Comparison of ENCODE assay signal across 37 cellular contexts in genomic region chr4:155849042-155849441, GRCh38. TPM values are rescaled to one million over a fixed set of nuclear protein-coding genes. Genes with fewer than 3 reads are reported as not detected.
"Had no signal": no experiment of that assay in that cellular context is flagged by ENCODE, and none has a peak within 500 bp of the region (broad histone marks: within the 10 kb centered on the region; RNA-seq: fewer than 3 reads in every experiment).

No MANE protein-coding gene starts in this region.

- H3K4me1 ChIP-seq: adrenal gland, body of pancreas, breast epithelium had no signal

- H3K4me3 ChIP-seq: adrenal gland, body of pancreas, breast epithelium had no signal

- H3K27me3 ChIP-seq: adrenal gland, body of pancreas, brain microvascular endothelial cell, breast epithelium had no signal

- ATAC-seq: activated CD8-positive, alpha-beta T cell treated with anti-CD3 and anti-CD28 coated beads for 36 hours; activated naive CD4-positive, alpha-beta T cell treated with anti-CD3 and anti-CD28 coated beads, Interleukin-2, amount 50 U/mL, for 72 hours; activated T-cell treated with anti-CD3 and anti-CD28 coated beads, Interleukin-2, amount 50 U/mL, for 4 hours; activated T-cell treated with anti-CD3 and anti-CD28 coated beads, Interleukin-2, amount 50 U/mL, for 72 hours; activated T-helper 17 cell treated with anti-CD3 and anti-CD28 coated beads, Interleukin-2, amount 50 U/mL, for 72 hours; body of pancreas had no signal

- H3K27ac ChIP-seq: adrenal gland, body of pancreas, brain microvascular endothelial cell, breast epithelium, VCaP had no signal

- H3K36me3 ChIP-seq: adrenal gland, brain microvascular endothelial cell, breast epithelium had no signal

- H3K9me3 ChIP-seq: body of pancreas, breast epithelium had no signal

- DNase-seq: activated B cell treated with CpG ODN at 0.5 μM for 24 hours; activated CD4-positive, alpha-beta memory T cell treated with anti-CD3 and anti-CD28 coated beads for 36 hours; activated CD4-positive, alpha-beta T cell treated with anti-CD3 and anti-CD28 coated beads for 4 hours; activated CD4-positive, alpha-beta T cell treated with anti-CD3 and anti-CD28 coated beads, Interleukin-2, amount 10 ng/mL, durations not matched to agents 24 days and 14 days; activated CD4-positive, alpha-beta T cell treated with anti-CD3 and anti-CD28 coated beads, Interleukin-2, amount 50 U/mL, for 1 hour; activated CD4-positive, alpha-beta T cell treated with anti-CD3 and anti-CD28 coated beads, Interleukin-2, amount 50 U/mL, for 4 hours; activated CD4-positive, CD25-positive, alpha-beta regulatory T cell treated with anti-CD3 and anti-CD28 coated beads, Interleukin-2, amount 50 U/mL, for 72 hours; activated CD8-positive, alpha-beta memory T cell treated with anti-CD3 and anti-CD28 coated beads, Interleukin-2, amount 50 U/mL, for 4 hours; activated CD8-positive, alpha-beta T cell treated with anti-CD3 and anti-CD28 coated beads for 36 hours; activated effector memory CD4-positive, alpha-beta T cell treated with anti-CD3 and anti-CD28 coated beads, Interleukin-2, amount 50 U/mL, for 16 hours; activated gamma-delta T cell treated with Interleukin-2 at 50 U/mL for 16 hours; activated naive CD4-positive, alpha-beta T cell; activated naive CD4-positive, alpha-beta T cell treated with anti-CD3 and anti-CD28 coated beads for 36 hours; activated naive CD4-positive, alpha-beta T cell treated with anti-CD3 and anti-CD28 coated beads, Interleukin-2, amount 50 U/mL, for 16 hours; activated naive CD8-positive, alpha-beta T cell treated with anti-CD3 and anti-CD28 coated beads for 36 hours; activated T-cell treated with anti-CD3 and anti-CD28 coated beads for 4 hours; activated T-cell treated with anti-CD3 and anti-CD28 coated beads, Interleukin-2, amount 50 U/mL, for 1 hour; activated T-cell treated with anti-CD3 and anti-CD28 coated beads, Interleukin-2, amount 50 U/mL, for 4 hours; activated T-cell treated with anti-CD3 and anti-CD28 coated beads, Interleukin-2, amount 50 U/mL, for 72 hours; adrenal gland; amniotic stem cell; aorta; body of pancreas; brain microvascular endothelial cell; central memory CD4-positive, alpha-beta T cell; T-helper 1 cell; T-helper 2 cell; T-helper 9 cell had no signal

RNA-seq across cellular contexts. Expression of gene ASIC5, which starts 17.0 kb away (rescaled TPM):
- total RNA-seq: activated B cell treated with CpG ODN at 0.5 μM for 24 hours; activated CD4-positive, alpha-beta memory T cell treated with anti-CD3 and anti-CD28 coated beads for 36 hours; activated CD4-positive, alpha-beta T cell treated with anti-CD3 and anti-CD28 coated beads, Interleukin-2, amount 10 ng/mL, durations not matched to agents 24 days and 14 days; activated CD8-positive, alpha-beta memory T cell treated with anti-CD3 and anti-CD28 coated beads for 36 hours; activated CD8-positive, alpha-beta T cell treated with anti-CD3 and anti-CD28 coated beads for 36 hours; activated naive CD4-positive, alpha-beta T cell treated with anti-CD3 and anti-CD28 coated beads for 36 hours; activated naive CD4-positive, alpha-beta T cell treated with anti-CD3 and anti-CD28 coated beads, Interleukin-2, amount 50 U/mL, for 72 hours; activated naive CD8-positive, alpha-beta T cell treated with anti-CD3 and anti-CD28 coated beads for 36 hours; activated T-cell treated with anti-CD3 and anti-CD28 coated beads, Interleukin-2, amount 50 U/mL, for 4 hours; activated T-cell treated with anti-CD3 and anti-CD28 coated beads, Interleukin-2, amount 50 U/mL, for 72 hours; activated T-helper 1 cell treated with anti-CD3 and anti-CD28 coated beads, Interleukin-12 subunit alpha, Interleukin-12 subunit beta, Interleukin-2, Interleukin-4 antibody, amounts not matched to agents 30 ng/mL and 10 ng/mL and 1 ng/mL, durations not matched to agents 14 hours and 24 hours and 36 hours; activated T-helper 17 cell treated with anti-CD3 and anti-CD28 coated beads, Interleukin-2, amount 50 U/mL, for 72 hours; adrenal gland; aorta; astrocyte; body of pancreas; breast epithelium; cardiac septum; cerebellum had no signal
- polyA plus RNA-seq: adrenal gland, aorta had no signal

RNA-seq across cellular contexts. Expression of gene TDO2, which starts 54.5 kb away (rescaled TPM):
- total RNA-seq: activated B cell treated with CpG ODN at 0.5 μM for 24 hours; activated CD4-positive, alpha-beta memory T cell treated with anti-CD3 and anti-CD28 coated beads for 36 hours; activated CD4-positive, alpha-beta T cell treated with anti-CD3 and anti-CD28 coated beads, Interleukin-2, amount 10 ng/mL, durations not matched to agents 24 days and 14 days; activated CD8-positive, alpha-beta memory T cell treated with anti-CD3 and anti-CD28 coated beads for 36 hours; activated CD8-positive, alpha-beta T cell treated with anti-CD3 and anti-CD28 coated beads for 36 hours; activated naive CD4-positive, alpha-beta T cell treated with anti-CD3 and anti-CD28 coated beads for 36 hours; activated naive CD4-positive, alpha-beta T cell treated with anti-CD3 and anti-CD28 coated beads, Interleukin-2, amount 50 U/mL, for 72 hours; activated T-helper 1 cell treated with anti-CD3 and anti-CD28 coated beads, Interleukin-12 subunit alpha, Interleukin-12 subunit beta, Interleukin-2, Interleukin-4 antibody, amounts not matched to agents 30 ng/mL and 10 ng/mL and 1 ng/mL, durations not matched to agents 14 hours and 24 hours and 36 hours; activated T-helper 17 cell treated with anti-CD3 and anti-CD28 coated beads, Interleukin-2, amount 50 U/mL, for 72 hours; astrocyte; breast epithelium; cerebellum had no signal
